8 cellular contexts compared by ENCODE assay signal in the genomic region with DNA sequence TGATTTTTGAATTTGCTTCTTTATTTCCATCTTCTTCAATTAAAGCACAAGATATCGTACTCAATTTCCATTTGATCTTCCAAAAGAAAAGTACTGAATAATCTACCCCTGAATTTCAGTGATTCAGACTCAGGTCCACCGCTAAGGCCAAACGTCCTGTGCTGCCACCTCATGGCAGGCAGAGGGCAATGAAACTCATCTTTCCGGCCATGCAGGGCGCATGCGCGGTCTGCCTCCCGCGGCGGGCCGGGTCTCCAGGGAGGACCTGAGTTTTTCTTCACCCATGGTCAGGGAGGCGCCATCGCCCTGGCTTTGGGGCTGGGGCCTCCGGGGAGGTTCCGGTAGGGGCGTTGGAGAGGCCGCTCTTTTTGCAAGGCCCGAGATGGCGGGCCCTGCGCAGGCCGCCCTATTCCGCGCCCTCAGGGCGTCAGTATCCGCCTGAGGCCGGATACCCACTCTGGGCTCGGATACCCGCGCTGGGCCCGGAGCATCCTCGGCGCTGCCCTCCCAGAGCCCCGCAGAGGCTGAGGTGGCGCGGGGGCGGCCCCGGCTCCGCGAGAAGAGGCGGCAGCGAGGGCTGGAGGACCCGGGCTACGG. TPM values are rescaled to one million over a fixed set of nuclear protein-coding genes. Genes with fewer than 3 reads are reported as not detected.
DNase-seq lines count a peak whose midpoint lies in the region; ATAC-seq, FAIRE-seq and TF ChIP-seq lines count a peak whose summit lies in the region.
"Not testable (repeated sequence)": the region's sequence is repeated elsewhere in the genome, so short reads cannot be mapped to it uniquely, and the experiment has no call there.
"Had no signal": no experiment of that assay in that cellular context is flagged by ENCODE, and none has a peak within 500 bp of the region (broad histone marks: within the 10 kb centered on the region; RNA-seq: fewer than 3 reads in every experiment).

No MANE protein-coding gene starts in this region.

- BruUV-seq in endothelial cell of umbilical vein (replicated peaks; lab: Mats Ljungman, UMichigan) = not testable (repeated sequence)

- peak overlapping the region; percentile 66 for H2AFZ ChIP-seq in endothelial cell of umbilical vein (ENCODE audit: low read depth, low read length)

- H3K9me1 ChIP-seq in endothelial cell of umbilical vein (replicated peaks; ENCODE audit: control insufficient read depth, extremely low read depth, insufficient read depth, low read length) = not testable (repeated sequence)

- intact Hi-C loops in activated T-helper 1 cell treated with anti-CD3 and anti-CD28 coated beads, Interleukin-12 subunit alpha, Interleukin-12 subunit beta, Interleukin-2, Interleukin-4 antibody, amounts not matched to agents 30 ng/mL and 10 ng/mL and 1 ng/mL, durations not matched to agents 14 hours and 24 hours and 36 hours (cut with micrococcal nuclease) = loop anchor here (1.0 to 2.0 kb wide), 2 partner anchors 57 to 71 kb away; no protein-coding TSS in a partner anchor
- intact Hi-C loops in endothelial cell of umbilical vein (cut with micrococcal nuclease) = loop anchor here (1.0 kb wide), 1 partner anchor 71 kb away; no protein-coding TSS in a partner anchor
- intact Hi-C loops in lower lobe of right lung (cut with DNase I) = not testable (repeated sequence)

- peak overlapping the region; percentile 23 for H3K9ac ChIP-seq in endothelial cell of umbilical vein (replicated peaks; ENCODE audit: extremely low read depth, insufficient read depth, low read length)

- TF ChIP-seq POLR2A in endothelial cell of umbilical vein (IDR thresholded peaks at IDR 0.05; ENCODE audit: low read depth, low read length) = peak; percentile 29

- TF ChIP-seq CTCF in GM12875 (IDR thresholded peaks at IDR 0.05; ENCODE audit: borderline replicate concordance, insufficient read depth, low read depth, low read length) (peak; percentile 54), endothelial cell of umbilical vein (IDR thresholded peaks at IDR 0.05; ENCODE audit: extremely low read depth in 1 of 2, insufficient read depth in 1 of 2, low read depth in 1 of 2, low read length in 2 of 2) (peak; percentile 48 to 60), lower lobe of right lung (IDR thresholded peaks at IDR 0.05) (peak; percentile 63)

- H3K4me2 ChIP-seq in endothelial cell of umbilical vein (ENCODE audit: insufficient read depth, low read length) = peak overlapping the region; percentile 42

- not testable (repeated sequence) for H3K9me3 Mint-ChIP-seq in activated T-helper 1 cell treated with anti-CD3 and anti-CD28 coated beads, Interleukin-12 subunit alpha, Interleukin-12 subunit beta, Interleukin-2, Interleukin-4 antibody, amounts not matched to agents 30 ng/mL and 10 ng/mL and 1 ng/mL, durations not matched to agents 14 hours and 24 hours and 36 hours

- peak overlapping the region; percentile 79 for H3K4me3 Mint-ChIP-seq in activated T-helper 1 cell treated with anti-CD3 and anti-CD28 coated beads, Interleukin-12 subunit alpha, Interleukin-12 subunit beta, Interleukin-2, Interleukin-4 antibody, amounts not matched to agents 30 ng/mL and 10 ng/mL and 1 ng/mL, durations not matched to agents 14 hours and 24 hours and 36 hours

- peaks cover 18% of the 10 kb centered on the region for H3K4me1 Mint-ChIP-seq in activated T-helper 1 cell treated with anti-CD3 and anti-CD28 coated beads, Interleukin-12 subunit alpha, Interleukin-12 subunit beta, Interleukin-2, Interleukin-4 antibody, amounts not matched to agents 30 ng/mL and 10 ng/mL and 1 ng/mL, durations not matched to agents 14 hours and 24 hours and 36 hours (ENCODE audit: low read depth)

- DNase-seq in NCI-H1105 (lab: John Stamatoyannopoulos, UW) = peak; percentile 36
- peak; percentile 67 to 78 for DNase-seq in SJSA1 (ENCODE audit: low read depth in 1 of 2, low spot score in 2 of 2)
- DNase-seq in activated T-helper 1 cell treated with anti-CD3 and anti-CD28 coated beads, Interleukin-12 subunit alpha, Interleukin-12 subunit beta, Interleukin-2, Interleukin-4 antibody, amounts not matched to agents 30 ng/mL and 10 ng/mL and 1 ng/mL, durations not matched to agents 14 hours and 24 hours and 36 hours (ENCODE audit: low spot score) = peak; percentile 73
- DNase-seq in endothelial cell of umbilical vein (ENCODE audit: low read depth, low spot score) = peak; percentile 74
- peak; percentile 66 for DNase-seq in lower lobe of right lung
- peak; percentile 72 for DNase-seq in stimulated activated CD4-positive, alpha-beta T cell treated with anti-CD3 and anti-CD28 coated beads, Interleukin-15, amount 100 ng/mL, for 24 hours

- H3K36me3 ChIP-seq in SJSA1; endothelial cell of umbilical vein (ENCODE audit: control insufficient read depth in 2 of 2, extremely low read depth in 1 of 2, insufficient read depth in 2 of 2, low read length in 2 of 2); lower lobe of right lung: not testable (repeated sequence)

- not testable (repeated sequence) for H4K20me1 ChIP-seq in endothelial cell of umbilical vein (replicated peaks; ENCODE audit: control insufficient read depth, extremely low read depth, insufficient read depth, low read length)

- not testable (repeated sequence) for FAIRE-seq in endothelial cell of umbilical vein (lab: Jason Lieb, UNC)

- CTCF ChIA-PET in endothelial cell of umbilical vein (lab: Charles Lee) = interaction anchor here (0.8 to 1.5 kb wide), 3 partner anchors 51 to 71 kb away, joined by 4 to 5 read pairs (median 4); no protein-coding TSS in a partner anchor

- peak overlapping the region; percentile 82 for H3K27ac Mint-ChIP-seq in activated T-helper 1 cell treated with anti-CD3 and anti-CD28 coated beads, Interleukin-12 subunit alpha, Interleukin-12 subunit beta, Interleukin-2, Interleukin-4 antibody, amounts not matched to agents 30 ng/mL and 10 ng/mL and 1 ng/mL, durations not matched to agents 14 hours and 24 hours and 36 hours

- POLR2A ChIA-PET in endothelial cell of umbilical vein (lab: Charles Lee) = not testable (repeated sequence)

- H3K4me3 ChIP-seq in GM12875 (ENCODE audit: low read depth, low read length) = peak overlapping the region; percentile 65
- peak overlapping the region; percentile 51 for H3K4me3 ChIP-seq in SJSA1
- H3K4me3 ChIP-seq in endothelial cell of umbilical vein (replicated peaks in 1 of 3; ENCODE audit: insufficient read depth in 1 of 3, low read depth in 1 of 3, low read length in 3 of 3) = peak overlapping the region in 2 of 3 experiments; percentile 33 to 43
- peak overlapping the region; percentile 72 for H3K4me3 ChIP-seq in lower lobe of right lung

- not testable (repeated sequence) for ATAC-seq in lower lobe of right lung

- dilution Hi-C loops in endothelial cell of umbilical vein (cut with MboI; ENCODE audit: extremely low pct_ligation_motif_present, low sequenced_read_pairs) = not testable (repeated sequence)

- H3K36me3 Mint-ChIP-seq in activated T-helper 1 cell treated with anti-CD3 and anti-CD28 coated beads, Interleukin-12 subunit alpha, Interleukin-12 subunit beta, Interleukin-2, Interleukin-4 antibody, amounts not matched to agents 30 ng/mL and 10 ng/mL and 1 ng/mL, durations not matched to agents 14 hours and 24 hours and 36 hours (ENCODE audit: low read depth) = not testable (repeated sequence)

- H3K79me2 ChIP-seq in endothelial cell of umbilical vein (ENCODE audit: control insufficient read depth, insufficient read depth, low read length) = not testable (repeated sequence)

- not testable (repeated sequence) for H3K27me3 ChIP-seq in SJSA1 (replicated peaks); endothelial cell of umbilical vein (ENCODE audit: control insufficient read depth in 2 of 2, insufficient read depth in 2 of 2, low read length in 2 of 2); lower lobe of right lung (ENCODE audit: low read depth)

- H3K9me3 ChIP-seq in SJSA1 (replicated peaks); endothelial cell of umbilical vein (replicated peaks; ENCODE audit: control insufficient read depth, insufficient read depth, low read length); lower lobe of right lung: not testable (repeated sequence)

- not testable (repeated sequence) for H3K27me3 Mint-ChIP-seq in activated T-helper 1 cell treated with anti-CD3 and anti-CD28 coated beads, Interleukin-12 subunit alpha, Interleukin-12 subunit beta, Interleukin-2, Interleukin-4 antibody, amounts not matched to agents 30 ng/mL and 10 ng/mL and 1 ng/mL, durations not matched to agents 14 hours and 24 hours and 36 hours (ENCODE audit: insufficient read depth)

- H3K27ac ChIP-seq in SJSA1 (0 out of 2 replicates have a peak overlapping the region, but pooled peaks have one; percentile 47), endothelial cell of umbilical vein (ENCODE audit: insufficient read depth, low read depth, low read length) (peak overlapping the region; percentile 3), lower lobe of right lung (peak overlapping the region; percentile 79)

- not testable (repeated sequence) for H3K4me1 ChIP-seq in SJSA1 (replicated peaks); endothelial cell of umbilical vein (ENCODE audit: control insufficient read depth, extremely low read depth, insufficient read depth, low read length); lower lobe of right lung

RNA-seq across cellular contexts. Expression of a gene that starts 23.3 kb away (rescaled TPM):
- total RNA-seq in SJSA1 (2014; rRNA removed; shearing (Covaris generic)) = not detected in 2 replicates
- not detected in 2 replicates for total RNA-seq in activated T-helper 1 cell treated with anti-CD3 and anti-CD28 coated beads, Interleukin-12 subunit alpha, Interleukin-12 subunit beta, Interleukin-2, Interleukin-4 antibody, amounts not matched to agents 30 ng/mL and 10 ng/mL and 1 ng/mL, durations not matched to agents 14 hours and 24 hours and 36 hours
- total RNA-seq in endothelial cell of umbilical vein (not detected in 2 replicates), lower lobe of right lung (0.15 TPM)
- not detected in 2 replicates for polyA plus RNA-seq in endothelial cell of umbilical vein
- not detected in 2 replicates for polyA plus RNA-seq in endothelial cell of umbilical vein (2011; cell fraction: cytosol; rRNA removed)
- polyA plus RNA-seq in endothelial cell of umbilical vein (2011; cell fraction: nucleus; rRNA removed) = not detected in 2 replicates
- not detected in 2 replicates for polyA plus RNA-seq in endothelial cell of umbilical vein (2012)
- polyA minus RNA-seq in endothelial cell of umbilical vein = not detected in 2 replicates
- not detected for polyA minus RNA-seq in endothelial cell of umbilical vein (2011; cell fraction: cytosol; rRNA and poly(A)+ RNA removed)
- polyA minus RNA-seq in endothelial cell of umbilical vein (2011; cell fraction: nucleus; rRNA and poly(A)+ RNA removed) = not detected in 2 replicates
- polyA plus RNA-seq: adipose tissue had no signal

RNA-seq across cellular contexts. Expression of a gene that starts 47.3 kb away (rescaled TPM):
- total RNA-seq in SJSA1 (2014; rRNA removed; shearing (Covaris generic)) = not detected in 2 replicates
- total RNA-seq in activated T-helper 1 cell treated with anti-CD3 and anti-CD28 coated beads, Interleukin-12 subunit alpha, Interleukin-12 subunit beta, Interleukin-2, Interleukin-4 antibody, amounts not matched to agents 30 ng/mL and 10 ng/mL and 1 ng/mL, durations not matched to agents 14 hours and 24 hours and 36 hours = 0.15 and 0.36 TPM in 2 replicates
- total RNA-seq in endothelial cell of umbilical vein = not detected in 2 replicates
- 0.10 and 0.13 TPM in 2 replicates for polyA plus RNA-seq in endothelial cell of umbilical vein
- 0.10 and 0.13 TPM in 2 replicates for polyA plus RNA-seq in endothelial cell of umbilical vein (2011; cell fraction: cytosol; rRNA removed)
- polyA plus RNA-seq in endothelial cell of umbilical vein (2011; cell fraction: nucleus; rRNA removed) = 0.06 TPM in 1 of 2 replicates, not detected in the other
- 0.08 and 0.12 TPM in 2 replicates for polyA plus RNA-seq in endothelial cell of umbilical vein (2012)
- not detected in 2 replicates for polyA minus RNA-seq in endothelial cell of umbilical vein
- polyA minus RNA-seq in endothelial cell of umbilical vein (2011; cell fraction: cytosol; rRNA and poly(A)+ RNA removed) = not detected
- not detected in 2 replicates for polyA minus RNA-seq in endothelial cell of umbilical vein (2011; cell fraction: nucleus; rRNA and poly(A)+ RNA removed)
- 0.47 TPM for total RNA-seq in lower lobe of right lung

RNA-seq across cellular contexts. Expression of a gene that starts 56.7 kb away (rescaled TPM):
- 0.16 TPM in 1 of 2 replicates, not detected in the other for total RNA-seq in SJSA1 (2014; rRNA removed; shearing (Covaris generic))
- total RNA-seq in activated T-helper 1 cell treated with anti-CD3 and anti-CD28 coated beads, Interleukin-12 subunit alpha, Interleukin-12 subunit beta, Interleukin-2, Interleukin-4 antibody, amounts not matched to agents 30 ng/mL and 10 ng/mL and 1 ng/mL, durations not matched to agents 14 hours and 24 hours and 36 hours = 0.26 and 1.3 TPM in 2 replicates
- total RNA-seq in endothelial cell of umbilical vein = 0.86 and 0.95 TPM in 2 replicates
- 0.52 and 0.68 TPM in 2 replicates for polyA plus RNA-seq in endothelial cell of umbilical vein
- polyA plus RNA-seq in endothelial cell of umbilical vein (2011; cell fraction: cytosol; rRNA removed) = 0.20 TPM in 1 of 2 replicates, not detected in the other
- 1.5 and 2.1 TPM in 2 replicates for polyA plus RNA-seq in endothelial cell of umbilical vein (2011; cell fraction: nucleus; rRNA removed)
- 0.30 and 0.59 TPM in 2 replicates for polyA plus RNA-seq in endothelial cell of umbilical vein (2012)
- 0.53 TPM in 1 of 2 replicates, not detected in the other for polyA minus RNA-seq in endothelial cell of umbilical vein
- not detected for polyA minus RNA-seq in endothelial cell of umbilical vein (2011; cell fraction: cytosol; rRNA and poly(A)+ RNA removed)
- polyA minus RNA-seq in endothelial cell of umbilical vein (2011; cell fraction: nucleus; rRNA and poly(A)+ RNA removed) = 0.58 TPM in 1 of 2 replicates, not detected in the other
- total RNA-seq in lower lobe of right lung = 14.1 TPM

Comparison
In these comparisons a context has a peak if more than half of its experiments do, and no peak if none do; other contexts are left out.
1. H3K27ac ChIP-seq: peak in every context shown above with its lines; median percentile 79 in lower lobe of right lung; 47 in SJSA1; 3 in endothelial cell of umbilical vein.